12 cellular contexts compared by ENCODE assay signal in the genomic region with DNA sequence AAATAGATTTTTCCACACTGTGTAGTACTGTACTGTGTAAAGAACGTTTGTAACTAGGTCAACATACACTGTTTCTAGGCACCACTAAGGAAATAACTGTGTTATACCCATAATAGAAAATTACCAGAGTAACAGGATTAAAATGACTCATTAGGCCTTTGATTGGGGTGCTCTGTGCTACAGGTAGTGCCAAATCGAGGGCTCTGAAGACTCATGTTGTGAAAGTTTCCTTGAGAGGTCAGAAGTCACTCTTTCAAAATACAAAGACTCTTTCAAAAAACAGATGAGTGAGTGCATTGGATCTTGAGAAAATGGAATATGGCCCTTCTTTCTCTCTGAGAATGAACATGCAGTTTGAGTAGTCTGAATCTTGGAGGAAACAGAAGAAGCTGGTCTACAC.
DNase-seq lines count a peak whose midpoint lies in the region; ATAC-seq and TF ChIP-seq lines count a peak whose summit lies in the region.
"Had no signal": no experiment of that assay in that cellular context is flagged by ENCODE, and none has a peak within 500 bp of the region (broad histone marks: within the 10 kb centered on the region; RNA-seq: fewer than 3 reads in every experiment).

No MANE protein-coding gene starts in this region.

- TF ChIP-seq CTCF in retinal pigment epithelial cell (conservative IDR thresholded peaks at IDR 0.05; ENCODE audit: low read depth, low read length) (no peak), thyroid gland (IDR thresholded peaks at IDR 0.05) (no peak), omental fat pad (IDR thresholded peaks at IDR 0.05) (no peak)

- H3K27me3 ChIP-seq in thyroid gland, result no peaks in the 10 kb centered on the region
- H3K27me3 ChIP-seq: neural progenitor cell had no signal

- ATAC-seq in activated T-cell treated with anti-CD3 and anti-CD28 coated beads, Interleukin-2, amount 50 U/mL, for 4 hours, result peak; percentile 81 to 83
- no peak for ATAC-seq in omental fat pad (ENCODE audit: low FRiP score)

- no peaks in the 10 kb centered on the region for H3K36me3 ChIP-seq in thyroid gland
- H3K36me3 ChIP-seq: neural progenitor cell had no signal

- TF ChIP-seq POLR2A in thyroid gland (IDR thresholded peaks at IDR 0.05), result no peak

- intact Hi-C loops in thyroid gland (cut with DNase I), result no loop called here

- no peak overlapping the region for H3K27ac ChIP-seq in thyroid gland
- H3K27ac ChIP-seq: neural progenitor cell had no signal

- no peaks in the 10 kb centered on the region for H3K9me3 ChIP-seq in thyroid gland

- DNase-seq in activated T-cell treated with anti-CD3 and anti-CD28 coated beads, Interleukin-2, amount 50 U/mL, for 4 hours, result no peak
- no peak for DNase-seq in activated T-cell treated with anti-CD3 and anti-CD28 coated beads, Interleukin-2, amount 50 U/mL, for 48 hours
- DNase-seq in HCEC 1CT (peak; percentile 4), HT1080 (ENCODE audit: low read depth) (peak; percentile 25), retinal pigment epithelial cell (ENCODE audit: low read depth) (peak; percentile 63), HUDEP-2 (lab: John Stamatoyannopoulos, UW; ENCODE audit: unreplicated experiment in 76 of 76) (no peak), thyroid gland (no peak), omental fat pad (ENCODE audit: low spot score) (no peak)
- DNase-seq: caudate nucleus, KBM-7, NCI-H774 had no signal

- H3K4me3 ChIP-seq in retinal pigment epithelial cell (ENCODE audit: low read length), result no peak overlapping the region
- H3K4me3 ChIP-seq in thyroid gland (replicated peaks in 1 of 3), result no peak overlapping the region
- H3K4me3 ChIP-seq: neural progenitor cell had no signal

- H3K27me3 Mint-ChIP-seq in activated T-cell treated with anti-CD3 and anti-CD28 coated beads, Interleukin-2, amount 50 U/mL, for 4 hours (ENCODE audit: low read depth), result no peaks in the 10 kb centered on the region

- peak overlapping the region; percentile 51 for H3K4me3 Mint-ChIP-seq in activated T-cell treated with anti-CD3 and anti-CD28 coated beads, Interleukin-2, amount 50 U/mL, for 4 hours
- H3K4me3 Mint-ChIP-seq: neural progenitor cell had no signal

- H3K4me1 Mint-ChIP-seq in activated T-cell treated with anti-CD3 and anti-CD28 coated beads, Interleukin-2, amount 50 U/mL, for 4 hours (ENCODE audit: low read depth), result peaks cover 75% of the 10 kb centered on the region
- H3K4me1 Mint-ChIP-seq: neural progenitor cell had no signal

- 51 to 61% methylated on average over 2 of the region's 2 CpGs for WGBS in thyroid gland, 2 donors

- H3K9me3 Mint-ChIP-seq in activated T-cell treated with anti-CD3 and anti-CD28 coated beads, Interleukin-2, amount 50 U/mL, for 4 hours, result no peaks in the 10 kb centered on the region
- H3K9me3 Mint-ChIP-seq: neural progenitor cell had no signal

- H3K36me3 Mint-ChIP-seq in activated T-cell treated with anti-CD3 and anti-CD28 coated beads, Interleukin-2, amount 50 U/mL, for 4 hours (ENCODE audit: insufficient read depth), result peaks cover 13% of the 10 kb centered on the region
- H3K36me3 Mint-ChIP-seq: neural progenitor cell had no signal

- H3K4me1 ChIP-seq in thyroid gland, result no peaks in the 10 kb centered on the region
- H3K4me1 ChIP-seq: neural progenitor cell had no signal

Comparison
In these comparisons a context has a peak if more than half of its experiments do, and no peak if none do; other contexts are left out.
1. DNase-seq: peak in HCEC 1CT (single experiment), HT1080 (single experiment) and retinal pigment epithelial cell (single experiment); none in activated T-cell treated with anti-CD3 and anti-CD28 coated beads, Interleukin-2, amount 50 U/mL, for 4 hours (single experiment), activated T-cell treated with anti-CD3 and anti-CD28 coated beads, Interleukin-2, amount 50 U/mL, for 48 hours (0 of 2), HUDEP-2 (0 of 76), thyroid gland (0 of 2) and omental fat pad (single experiment).